ENCODE assay signal across 24 cellular contexts in the genomic region with DNA sequence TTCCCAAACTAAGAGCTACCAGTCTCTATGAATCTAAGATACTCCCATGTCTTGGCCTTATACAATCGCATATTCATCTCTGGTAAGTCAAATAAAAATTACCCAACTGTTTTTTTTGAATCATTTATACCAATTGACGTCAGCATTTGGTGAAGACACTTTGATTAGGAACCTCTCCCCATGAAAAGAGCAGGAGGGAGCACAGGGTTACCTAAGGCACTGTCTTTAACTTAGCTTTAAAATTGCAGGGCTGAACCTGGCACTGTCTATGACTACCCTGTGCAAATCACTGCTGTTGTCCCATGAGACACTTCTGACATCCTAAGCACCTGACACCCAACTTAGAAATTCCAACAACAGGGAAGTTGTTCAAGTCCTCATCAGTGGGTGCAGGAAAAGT.
A peak's percentile ranks its signal among the peaks of the same experiment; 100 is the strongest.
DNase-seq lines count a peak whose midpoint lies in the region.
"Had no signal": no experiment of that assay in that cellular context is flagged by ENCODE, and none has a peak within 500 bp of the region (broad histone marks: within the 10 kb centered on the region; RNA-seq: fewer than 3 reads in every experiment).

No MANE protein-coding gene starts in this region.

- in situ Hi-C loops in SK-MEL-5 (cut with HindIII; ENCODE audit: low pct_unique_long_range_greater_than_20kb, low sequenced_read_pairs): no loop called here

- intact Hi-C loops in cardiac septum (cut with DNase I): no loop called here

- DNase-seq in NCI-H460 (ENCODE audit: extremely low read depth, low read depth) (peak; percentile 100), SK-MEL-5 (ENCODE audit: low read depth, low spot score) (peak; percentile 88), NCI-H1417 treated with DMSO at 0.1 percent for 48 hours (lab: John Stamatoyannopoulos, UW) (no peak), cardiac septum (ENCODE audit: low spot score) (no peak)
- DNase-seq: 8988T; ACHN; AML-193; BE2C; C1 segment of cervical spinal cord; Caco-2; Calu3; CD4-positive, alpha-beta memory T cell; CD4-positive, alpha-beta T cell; CD4-positive, CD25-positive, alpha-beta regulatory T cell; CD8-positive, alpha-beta memory T cell; CD8-positive, alpha-beta T cell; COR-L47; DMS 273 treated with DMSO at 0.1 percent for 48 hours; DMS153; DMS53; DMS79; DMS79 treated with DMSO at 0.1 percent for 48 hours; DND-41; EL had no signal

Comparison
In these comparisons a context has a peak if more than half of its experiments do, and no peak if none do; other contexts are left out.
1. DNase-seq: peak in NCI-H460 (single experiment) and SK-MEL-5 (single experiment); none in NCI-H1417 treated with DMSO at 0.1 percent for 48 hours (single experiment) and cardiac septum (single experiment).